Comparison of ENCODE assay signal across 8 cellular contexts in the genomic region with DNA sequence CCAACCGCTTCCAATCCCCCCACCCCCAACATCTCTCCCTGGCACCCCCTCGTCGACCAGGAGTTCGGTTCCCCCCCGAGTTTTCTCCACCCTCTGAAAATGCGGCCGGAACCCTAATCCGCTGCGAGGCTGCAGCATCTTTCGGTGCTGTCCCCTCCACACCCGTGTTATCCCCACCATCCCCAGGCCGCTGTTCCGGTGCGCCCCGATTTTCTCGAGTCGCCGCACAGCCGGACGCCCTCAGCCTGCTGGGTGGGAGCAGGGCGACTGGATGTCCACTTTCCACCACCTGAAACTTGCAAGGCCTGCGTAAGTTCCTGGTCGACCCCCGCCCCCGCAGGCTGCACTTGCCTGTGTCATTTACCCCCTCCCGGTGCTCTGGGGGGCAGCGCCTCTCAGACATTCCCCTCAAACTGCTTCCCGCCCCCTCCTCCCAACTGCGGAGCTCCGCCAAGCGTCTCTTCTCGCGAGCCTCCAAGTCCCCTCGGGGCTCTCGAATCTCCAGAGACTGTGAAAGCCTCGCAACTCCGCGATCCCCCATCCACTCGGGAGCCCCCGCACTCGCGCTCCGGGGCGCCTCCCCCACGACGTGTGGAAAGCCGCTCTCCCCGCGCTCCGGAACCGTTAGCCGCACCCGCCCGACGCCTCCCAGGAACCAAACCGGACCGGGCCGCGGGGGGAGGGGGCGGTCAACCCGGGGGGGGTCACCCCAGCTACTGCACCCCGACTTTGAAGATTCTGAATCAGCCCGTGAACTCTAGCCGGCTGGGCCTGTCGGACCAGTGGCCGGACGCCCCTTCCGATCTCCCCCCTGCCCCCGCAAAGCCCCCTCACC. TPM values are rescaled to one million over a fixed set of nuclear protein-coding genes. Genes with fewer than 3 reads are reported as not detected.
A peak's percentile ranks its signal among the peaks of the same experiment; 100 is the strongest.
DNase-seq lines count a peak whose midpoint lies in the region; ATAC-seq and TF ChIP-seq lines count a peak whose summit lies in the region.

No MANE protein-coding gene starts in this region.

- H3K27me3 Mint-ChIP-seq in stimulated activated naive CD8-positive, alpha-beta T cell treated with anti-CD3 and anti-CD28 coated beads, Interleukin-15, amount 100 ng/mL, for 72 hours: peaks cover 91% of the 10 kb centered on the region

- no peak for TF ChIP-seq CTCF in lower leg skin (IDR thresholded peaks at IDR 0.05)

- H3K4me1 ChIP-seq in HUES48 (ENCODE audit: control insufficient read depth, insufficient read depth, low read length): peaks cover 27% of the 10 kb centered on the region

- WGBS in lower leg skin, 2 donors: 0 to 1% methylated on average over 39 to 63 of the region's 69 CpGs

- peak overlapping the region; percentile 81 to 92 for H3K4me3 Mint-ChIP-seq in stimulated activated naive CD8-positive, alpha-beta T cell treated with anti-CD3 and anti-CD28 coated beads, Interleukin-15, amount 100 ng/mL, for 72 hours

- peak overlapping the region; percentile 36 to 90 for H3K27ac Mint-ChIP-seq in stimulated activated naive CD8-positive, alpha-beta T cell treated with anti-CD3 and anti-CD28 coated beads, Interleukin-15, amount 100 ng/mL, for 72 hours

- peak; percentile 13 for ATAC-seq in stimulated activated naive CD8-positive, alpha-beta T cell treated with anti-CD3 and anti-CD28 coated beads, Interleukin-15, amount 100 ng/mL, for 72 hours
- ATAC-seq in esophagus mucosa: no peak

- peak; percentile 71 for DNase-seq in D341Med (ENCODE audit: low spot score)
- peak; percentile 67 for DNase-seq in SW480 (ENCODE audit: low spot score)
- peak; percentile 71 for DNase-seq in dermis blood vessel endothelial cell
- peak; percentile 32 to 88 for DNase-seq in lower leg skin (ENCODE audit: low spot score in 2 of 2)
- DNase-seq in stimulated activated naive CD8-positive, alpha-beta T cell treated with anti-CD3 and anti-CD28 coated beads, Interleukin-15, amount 100 ng/mL, for 72 hours: peak; percentile 33
- no peak for DNase-seq in NCI-H128 (lab: John Stamatoyannopoulos, UW; ENCODE audit: unreplicated experiment)

- no peaks in the 10 kb centered on the region for H3K9me3 Mint-ChIP-seq in stimulated activated naive CD8-positive, alpha-beta T cell treated with anti-CD3 and anti-CD28 coated beads, Interleukin-15, amount 100 ng/mL, for 72 hours

- H3K36me3 ChIP-seq in HUES48 (ENCODE audit: control insufficient read depth, insufficient read depth, low read length): no peaks in the 10 kb centered on the region

- H3K9me3 ChIP-seq in HUES48 (ENCODE audit: control insufficient read depth, insufficient read depth, low read length): no peaks in the 10 kb centered on the region

- H3K4me1 Mint-ChIP-seq in stimulated activated naive CD8-positive, alpha-beta T cell treated with anti-CD3 and anti-CD28 coated beads, Interleukin-15, amount 100 ng/mL, for 72 hours: peaks cover 46% of the 10 kb centered on the region

- TF ChIP-seq POLR2A in lower leg skin (IDR thresholded peaks at IDR 0.05): no peak

- H3K9ac ChIP-seq in HUES48 (ENCODE audit: low read depth, low read length): no peak overlapping the region

- intact Hi-C loops in lower leg skin (cut with DNase I; ENCODE audit: low total_unique reads): no loop called here

- peaks cover 88% of the 10 kb centered on the region for H3K27me3 ChIP-seq in HUES48 (ENCODE audit: control insufficient read depth, insufficient read depth, low read length)

- peak overlapping the region; percentile 84 for H3K27ac ChIP-seq in HUES48 (ENCODE audit: low read depth, low read length)

- peak overlapping the region; percentile 72 for H3K4me3 ChIP-seq in HUES48 (ENCODE audit: low read depth, low read length)
- H3K4me3 ChIP-seq in lower leg skin (ENCODE audit: low read depth, poor library complexity, severe bottlenecking): peak overlapping the region; percentile 64

RNA-seq across cellular contexts. Expression of a gene that starts 0.6 kb away (rescaled TPM):
- total RNA-seq in dermis blood vessel endothelial cell (14.1 and 38.6 TPM in 2 replicates), lower leg skin (10 to 100 TPM in 1 of 4 donors, 1 to 10 TPM in 3; 8.1 to 15.3 (median 9.7) TPM), esophagus mucosa (4.3 TPM)
